Comparison of ENCODE assay signal across 8 cellular contexts in the genomic region with DNA sequence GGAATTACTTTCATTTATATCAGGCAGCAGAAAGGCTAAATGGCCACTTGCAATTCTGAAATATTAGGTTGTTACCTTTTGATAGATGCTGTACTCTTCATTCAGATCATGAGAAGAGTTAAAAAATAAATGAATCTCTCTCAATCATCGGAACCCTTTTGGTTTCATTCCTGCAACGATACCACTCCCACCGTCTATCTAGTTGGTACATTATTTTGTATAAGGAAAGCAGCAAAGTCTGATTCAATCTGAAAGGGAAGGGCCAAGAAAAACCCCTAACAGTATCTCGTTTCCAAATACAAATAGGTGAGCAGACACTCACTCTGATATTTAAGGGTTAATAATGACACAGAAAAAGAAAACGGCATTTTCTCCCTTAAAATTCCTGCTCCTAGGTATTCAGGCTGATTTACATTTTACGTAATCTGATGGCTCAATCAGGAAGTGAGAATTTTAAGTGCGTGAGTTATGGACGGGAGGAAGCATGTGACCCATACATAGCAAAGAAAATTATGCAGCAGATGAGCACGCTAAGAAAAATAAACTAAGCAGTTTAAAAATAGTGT.
DNase-seq lines count a peak whose midpoint lies in the region; ATAC-seq and TF ChIP-seq lines count a peak whose summit lies in the region.

No MANE protein-coding gene starts in this region.

- H3K36me3 Mint-ChIP-seq in activated CD4-positive, alpha-beta memory T cell treated with anti-CD3 and anti-CD28 coated beads, Interleukin-2, amount 10 ng/mL, durations not matched to agents 7 days and 5 days (ENCODE audit: low read depth), result peaks cover 88% of the 10 kb centered on the region

- peaks cover 92% of the 10 kb centered on the region for H3K4me1 Mint-ChIP-seq in activated CD4-positive, alpha-beta memory T cell treated with anti-CD3 and anti-CD28 coated beads, Interleukin-2, amount 10 ng/mL, durations not matched to agents 7 days and 5 days

- CTCF ChIA-PET in A673 (lab: Charles Lee), result interaction anchor here (1.0 kb wide), 1 partner anchor 17 kb away, joined by 3 read pairs; no protein-coding TSS in a partner anchor
- CTCF ChIA-PET in activated CD4-positive, alpha-beta memory T cell treated with anti-CD3 and anti-CD28 coated beads, Interleukin-2, amount 10 ng/mL, durations not matched to agents 7 days and 5 days (lab: Charles Lee), result interaction anchor here (1.3 to 8.2 kb wide), 5 partner anchors 11 to 97 kb away, joined by 3 to 64 read pairs (median 9); no protein-coding TSS in a partner anchor

- ATAC-seq in HG02610 (IDR thresholded peaks at IDR 0.05; ENCODE audit: unreplicated experiment), result peak; percentile 36
- ATAC-seq in HG03432 (IDR thresholded peaks at IDR 0.05; ENCODE audit: unreplicated experiment), result no peak

- peak overlapping the region; percentile 80 for H3K4me3 Mint-ChIP-seq in activated CD4-positive, alpha-beta memory T cell treated with anti-CD3 and anti-CD28 coated beads, Interleukin-2, amount 10 ng/mL, durations not matched to agents 7 days and 5 days

- POLR2A ChIA-PET in A673 (lab: Charles Lee; ENCODE audit: low non-redundant PET), result no interaction called here
- POLR2A ChIA-PET in activated CD4-positive, alpha-beta memory T cell treated with anti-CD3 and anti-CD28 coated beads, Interleukin-2, amount 10 ng/mL, durations not matched to agents 7 days and 5 days (lab: Charles Lee), result interaction anchor here (1.5 to 10.8 kb wide), 4 partner anchors 14 to 78 kb away, joined by 4 to 322 read pairs (median 6); no protein-coding TSS in a partner anchor

- peak overlapping the region; percentile 55 for H3K4me3 ChIP-seq in A673 (ENCODE audit: low read depth, low read length, poor library complexity, severe bottlenecking)
- peak overlapping the region; percentile 18 to 43 (median 21) for H3K4me3 ChIP-seq in skin epidermis

- no peaks in the 10 kb centered on the region for H3K27me3 Mint-ChIP-seq in activated CD4-positive, alpha-beta memory T cell treated with anti-CD3 and anti-CD28 coated beads, Interleukin-2, amount 10 ng/mL, durations not matched to agents 7 days and 5 days

- intact Hi-C loops in A673 (cut with micrococcal nuclease; ENCODE audit: unreplicated experiment), result loop anchor here (5.0 kb wide), 1 partner anchor 94 kb away; no protein-coding TSS in a partner anchor

- peaks cover 84% of the 10 kb centered on the region for H3K4me1 ChIP-seq in A673 (ENCODE audit: insufficient read depth, low read length, poor library complexity, severe bottlenecking)

- no peaks in the 10 kb centered on the region for H3K9me3 ChIP-seq in A673 (ENCODE audit: low read depth, low read length, poor library complexity, severe bottlenecking)

- DNase-seq in A673 (ENCODE audit: low spot score), result peak; percentile 83
- no peak for DNase-seq in activated CD4-positive, alpha-beta memory T cell treated with anti-CD3 and anti-CD28 coated beads, Interleukin-2, amount 10 ng/mL, durations not matched to agents 7 days and 5 days
- peak; percentile 47 for DNase-seq in glomerular endothelial cell (ENCODE audit: extremely low read depth, low read depth, low spot score)
- no peak for DNase-seq in islet precursor cell
- no peak for DNase-seq in effector CD8-positive, alpha-beta T cell (lab: John Stamatoyannopoulos, UW)

- peak overlapping the region; percentile 89 for H3K27ac Mint-ChIP-seq in activated CD4-positive, alpha-beta memory T cell treated with anti-CD3 and anti-CD28 coated beads, Interleukin-2, amount 10 ng/mL, durations not matched to agents 7 days and 5 days

- no peaks in the 10 kb centered on the region for H3K9me3 Mint-ChIP-seq in activated CD4-positive, alpha-beta memory T cell treated with anti-CD3 and anti-CD28 coated beads, Interleukin-2, amount 10 ng/mL, durations not matched to agents 7 days and 5 days

- H3K27me3 ChIP-seq in A673 (replicated peaks; ENCODE audit: insufficient read depth, low read depth, low read length, poor library complexity), result no peaks in the 10 kb centered on the region

- H3K27ac ChIP-seq in A673 (ENCODE audit: low read depth, low read length, poor library complexity, severe bottlenecking) (peak overlapping the region; percentile 94), skin epidermis (peak overlapping the region in 20 of 21 experiments; percentile 58 to 92 (median 82))

- TF ChIP-seq CTCF in A673 (conservative IDR thresholded peaks at IDR 0.05; ENCODE audit: low read depth, low read length), result no peak

- BruUV-seq in A673 (replicated peaks; lab: Mats Ljungman, UMichigan), result no TSS peak

- peaks cover 52% of the 10 kb centered on the region for H3K36me3 ChIP-seq in A673 (ENCODE audit: insufficient read depth, low read length, poor library complexity, severe bottlenecking)

Comparison
In these comparisons a context has a peak if more than half of its experiments do, and no peak if none do; other contexts are left out.
1. DNase-seq: peak in A673 (single experiment) and glomerular endothelial cell (single experiment); none in activated CD4-positive, alpha-beta memory T cell treated with anti-CD3 and anti-CD28 coated beads, Interleukin-2, amount 10 ng/mL, durations not matched to agents 7 days and 5 days (single experiment), islet precursor cell (single experiment) and effector CD8-positive, alpha-beta T cell (single experiment).